7 cellular contexts compared by ENCODE assay signal in genomic region chr11:119341222-119342022, GRCh38. TPM values are rescaled to one million over a fixed set of nuclear protein-coding genes. Genes with fewer than 3 reads are reported as not detected.
A peak's percentile ranks its signal among the peaks of the same experiment; 100 is the strongest.
DNase-seq lines count a peak whose midpoint lies in the region; ATAC-seq and TF ChIP-seq lines count a peak whose summit lies in the region.
"Had no signal": no experiment of that assay in that cellular context is flagged by ENCODE, and none has a peak within 500 bp of the region (broad histone marks: within the 10 kb centered on the region; RNA-seq: fewer than 3 reads in every experiment).

No MANE protein-coding gene starts in this region.

- no peak for TF ChIP-seq CTCF in Calu3 (IDR thresholded peaks at IDR 0.05; ENCODE audit: unreplicated experiment)
- no peak for TF ChIP-seq CTCF in neural progenitor cell (IDR thresholded peaks at IDR 0.05)

- H3F3A ChIP-seq in neural progenitor cell (ENCODE audit: low read depth) = peaks cover 40% of the 10 kb centered on the region

- H3K4me1 ChIP-seq in neural progenitor cell = peaks cover 48% of the 10 kb centered on the region

- peaks cover 14% of the 10 kb centered on the region for H3K79me2 ChIP-seq in neural progenitor cell (ENCODE audit: low read depth)

- CTCF ChIA-PET in Calu3 (lab: Charles Lee) = interaction anchor here (0.7 kb wide), 1 partner anchor 733 kb away, joined by 11 read pairs; no protein-coding TSS in a partner anchor

- ATAC-seq in HG03442 (IDR thresholded peaks at IDR 0.05; ENCODE audit: unreplicated experiment) = no peak
- no peak for ATAC-seq in GM21717 (IDR thresholded peaks at IDR 0.05; ENCODE audit: unreplicated experiment)

- H3K4me3 Mint-ChIP-seq in Calu3 (ENCODE audit: low read depth, unreplicated experiment) (peak overlapping the region; percentile 54), neural progenitor cell (peak overlapping the region; percentile 79)
- H3K4me3 Mint-ChIP-seq in dendritic cell treated with granulocyte-macrophage colony-stimulating factor and Interleukin-4, amounts not matched to agents 40 ng/mL and 50 ng/mL, for 4 days = peak overlapping the region; percentile 2

- H3K27ac ChIP-seq in neural progenitor cell = no peak overlapping the region
- H3K27ac ChIP-seq: SJSA1 had no signal

- H3K36me3 Mint-ChIP-seq in Calu3 (ENCODE audit: insufficient read depth, unreplicated experiment) = peaks cover 12% of the 10 kb centered on the region
- H3K36me3 Mint-ChIP-seq in dendritic cell treated with granulocyte-macrophage colony-stimulating factor and Interleukin-4, amounts not matched to agents 40 ng/mL and 50 ng/mL, for 4 days (ENCODE audit: low read depth) = peaks cover 9% of the 10 kb centered on the region
- H3K36me3 Mint-ChIP-seq in neural progenitor cell = peaks cover 2% of the 10 kb centered on the region

- H3K4me2 ChIP-seq in neural progenitor cell = peak overlapping the region; percentile 99

- H3K27me3 ChIP-seq in neural progenitor cell = peaks cover 50% of the 10 kb centered on the region
- H3K27me3 ChIP-seq: SJSA1 had no signal

- H3K36me3 ChIP-seq in neural progenitor cell = no peaks in the 10 kb centered on the region

- no peak overlapping the region for H3K27ac Mint-ChIP-seq in Calu3 (ENCODE audit: unreplicated experiment)
- H3K27ac Mint-ChIP-seq in dendritic cell treated with granulocyte-macrophage colony-stimulating factor and Interleukin-4, amounts not matched to agents 40 ng/mL and 50 ng/mL, for 4 days = no peak overlapping the region
- H3K27ac Mint-ChIP-seq in neural progenitor cell = no peak overlapping the region

- DNase-seq in Calu3 (no peak), neural progenitor cell (ENCODE audit: low spot score) (no peak), H4 (ENCODE audit: low spot score) (no peak)

- peaks cover 58% of the 10 kb centered on the region for H3K27me3 Mint-ChIP-seq in Calu3 (ENCODE audit: unreplicated experiment)
- H3K27me3 Mint-ChIP-seq in dendritic cell treated with granulocyte-macrophage colony-stimulating factor and Interleukin-4, amounts not matched to agents 40 ng/mL and 50 ng/mL, for 4 days = peaks cover 60% of the 10 kb centered on the region
- H3K27me3 Mint-ChIP-seq in neural progenitor cell (ENCODE audit: insufficient read depth, low read depth) = peaks cover 22% of the 10 kb centered on the region

- intact Hi-C loops in Calu3 (cut with micrococcal nuclease; ENCODE audit: unreplicated experiment) = no loop called here
- intact Hi-C loops in dendritic cell treated with granulocyte-macrophage colony-stimulating factor and Interleukin-4, amounts not matched to agents 40 ng/mL and 50 ng/mL, for 4 days (cut with micrococcal nuclease) = no loop called here

- no peak overlapping the region for H3K9ac ChIP-seq in neural progenitor cell

- peaks cover 8% of the 10 kb centered on the region for H3K4me1 Mint-ChIP-seq in Calu3 (ENCODE audit: low read depth, unreplicated experiment)
- H3K4me1 Mint-ChIP-seq in dendritic cell treated with granulocyte-macrophage colony-stimulating factor and Interleukin-4, amounts not matched to agents 40 ng/mL and 50 ng/mL, for 4 days (ENCODE audit: low read depth) = peaks cover 37% of the 10 kb centered on the region
- H3K4me1 Mint-ChIP-seq in neural progenitor cell = peaks cover 41% of the 10 kb centered on the region

- BruUV-seq in Calu3 (replicated peaks; lab: Mats Ljungman, UMichigan) = no TSS peak

- H3K9me3 ChIP-seq in neural progenitor cell (ENCODE audit: low read depth) = no peaks in the 10 kb centered on the region
- H3K9me3 ChIP-seq: SJSA1 had no signal

- peak overlapping the region; percentile 77 for H3K4me3 ChIP-seq in neural progenitor cell
- H3K4me3 ChIP-seq: SJSA1 had no signal

- H4K20me1 ChIP-seq in neural progenitor cell (ENCODE audit: low read depth) = peaks cover 10% of the 10 kb centered on the region

- H2AFZ ChIP-seq in neural progenitor cell (replicated peaks) = no peak overlapping the region

- H3K9me3 Mint-ChIP-seq in Calu3 (ENCODE audit: low read depth, unreplicated experiment) = no peaks in the 10 kb centered on the region
- no peaks in the 10 kb centered on the region for H3K9me3 Mint-ChIP-seq in dendritic cell treated with granulocyte-macrophage colony-stimulating factor and Interleukin-4, amounts not matched to agents 40 ng/mL and 50 ng/mL, for 4 days
- H3K9me3 Mint-ChIP-seq in neural progenitor cell = no peaks in the 10 kb centered on the region

RNA-seq across cellular contexts. Expression of gene C1QTNF5, which starts 0.7 kb away (rescaled TPM):
- total RNA-seq in Calu3 (2022) (not detected in 2 replicates), neural progenitor cell (ENCODE audit: low replicate concordance) (0.90 and 3.4 TPM in 2 replicates)
- not detected in 2 replicates for total RNA-seq in H4 (2014; rRNA removed; shearing (Covaris generic))

RNA-seq across cellular contexts. Expression of gene MFRP, which starts 5.1 kb away (rescaled TPM):
- total RNA-seq in Calu3 (2022) (not detected in 2 replicates), neural progenitor cell (ENCODE audit: low replicate concordance) (not detected in 2 replicates)
- not detected in 2 replicates for total RNA-seq in H4 (2014; rRNA removed; shearing (Covaris generic))
- total RNA-seq: SJSA1 had no signal

RNA-seq across cellular contexts. Expression of gene RNF26, which starts 7.1 kb away (rescaled TPM):
- total RNA-seq in Calu3 (2022) (31.8 and 35.0 TPM in 2 replicates), neural progenitor cell (ENCODE audit: low replicate concordance) (17.1 and 48.2 TPM in 2 replicates)
- total RNA-seq in H4 (2014; rRNA removed; shearing (Covaris generic)) = 4.1 and 6.8 TPM in 2 replicates

RNA-seq across cellular contexts. Expression of gene MCAM, which starts 24.5 kb away (rescaled TPM):
- total RNA-seq in Calu3 (2022) = 11.1 and 25.1 TPM in 2 replicates
- 23.3 and 28.2 TPM in 2 replicates for total RNA-seq in neural progenitor cell (ENCODE audit: low replicate concordance)
- total RNA-seq in H4 (2014; rRNA removed; shearing (Covaris generic)) = 66.0 and 88.8 TPM in 2 replicates

RNA-seq across cellular contexts. Expression of gene USP2, which starts 40.1 kb away (rescaled TPM):
- 1.1 TPM in 2 replicates for total RNA-seq in Calu3 (2022)
- total RNA-seq in neural progenitor cell (ENCODE audit: low replicate concordance) = 2.1 and 2.6 TPM in 2 replicates
- total RNA-seq in H4 (2014; rRNA removed; shearing (Covaris generic)) = 0.21 and 0.29 TPM in 2 replicates

Comparison
In these comparisons a context has a peak if more than half of its experiments do, and no peak if none do; other contexts are left out.
1. H3K4me3 Mint-ChIP-seq: peak in every context shown above with its lines; median percentile 79 in neural progenitor cell; 54 in Calu3; 2 in dendritic cell treated with granulocyte-macrophage colony-stimulating factor and Interleukin-4, amounts not matched to agents 40 ng/mL and 50 ng/mL, for 4 days.